ENCODE assay signal across 18 cellular contexts in genomic region chr4:101711590-101712255, GRCh38.
DNase-seq lines count a peak whose midpoint lies in the region; ATAC-seq and TF ChIP-seq lines count a peak whose summit lies in the region.
"Had no signal": no experiment of that assay in that cellular context is flagged by ENCODE, and none has a peak within 500 bp of the region (broad histone marks: within the 10 kb centered on the region; RNA-seq: fewer than 3 reads in every experiment).

No MANE protein-coding gene starts in this region.

- H4K20me1 ChIP-seq in MM.1S (ENCODE audit: insufficient read depth, low read length): no peaks in the 10 kb centered on the region

- H3F3A ChIP-seq in MM.1S (ENCODE audit: insufficient read depth, low read length): no peaks in the 10 kb centered on the region

- H3K4me3 ChIP-seq in MM.1S (ENCODE audit: low read length) (no peak overlapping the region), fibroblast of mammary gland (ENCODE audit: control insufficient read depth, low read depth, low read length) (no peak overlapping the region)
- H3K4me3 ChIP-seq: right atrium auricular region, upper lobe of right lung had no signal

- H3K9me2 ChIP-seq in MM.1S (replicated peaks; ENCODE audit: insufficient read depth, low read length): no peaks in the 10 kb centered on the region

- ATAC-seq in GM21447 (IDR thresholded peaks at IDR 0.05; ENCODE audit: unreplicated experiment) (no peak), HG02981 (IDR thresholded peaks at IDR 0.05; ENCODE audit: unreplicated experiment) (no peak)
- ATAC-seq: upper lobe of right lung had no signal

- H3K36me3 ChIP-seq in MM.1S (replicated peaks; ENCODE audit: insufficient read depth, low read length): no peaks in the 10 kb centered on the region
- H3K36me3 ChIP-seq: right atrium auricular region, upper lobe of right lung had no signal

- TF ChIP-seq CTCF in MM.1S (IDR thresholded peaks at IDR 0.05; ENCODE audit: low read length) (no peak), fibroblast of mammary gland (conservative IDR thresholded peaks at IDR 0.05; ENCODE audit: control insufficient read depth, insufficient read depth, low read depth, low read length) (no peak)

- DNase-seq in DMS 273 (lab: John Stamatoyannopoulos, UW; ENCODE audit: unreplicated experiment): peak; percentile 83
- DNase-seq in MM.1S: peak; percentile 18
- DNase-seq in NCI-H69 (lab: John Stamatoyannopoulos, UW): peak; percentile 96
- peak; percentile 29 for DNase-seq in fibroblast of mammary gland (ENCODE audit: low read depth)
- DNase-seq in NCI-H187 treated with DMSO at 0.1 percent for 48 hours (lab: John Stamatoyannopoulos, UW): no peak
- no peak for DNase-seq in activated CD4-positive, CD25-positive, alpha-beta regulatory T cell (lab: John Stamatoyannopoulos, UW)
- DNase-seq: activated CD4-positive, alpha-beta T cell treated with anti-CD3 and anti-CD28 coated beads for 1 hour; activated CD8-positive, alpha-beta memory T cell treated with anti-CD3 and anti-CD28 coated beads for 24 hours; activated naive CD4-positive, alpha-beta T cell treated with anti-CD3 and anti-CD28 coated beads, Interleukin-2, amount 50 U/mL, for 16 hours; activated T-cell treated with anti-CD3 and anti-CD28 coated beads, Interleukin-2, amount 50 U/mL, for 48 hours; aorta; effector CD4-positive, alpha-beta T cell; mammary epithelial cell; occipital lobe; upper lobe of right lung had no signal

- no peaks in the 10 kb centered on the region; the same call in 1 of the 2 replicates for H3K9me3 ChIP-seq in MM.1S (replicated peaks; ENCODE audit: insufficient read depth, low read length)

- no peak overlapping the region for H2AFZ ChIP-seq in MM.1S (ENCODE audit: low read length)

- no peaks in the 10 kb centered on the region for H3K4me1 ChIP-seq in MM.1S (ENCODE audit: low read length)
- H3K4me1 ChIP-seq: right atrium auricular region, upper lobe of right lung had no signal

- no peaks in the 10 kb centered on the region for H3K27me3 ChIP-seq in MM.1S (replicated peaks; ENCODE audit: insufficient read depth, low read length)
- H3K27me3 ChIP-seq: right atrium auricular region, upper lobe of right lung had no signal

- H3K79me2 ChIP-seq in MM.1S (ENCODE audit: low read length): no peaks in the 10 kb centered on the region

- H3K4me2 ChIP-seq in MM.1S (ENCODE audit: low read depth, low read length): no peak overlapping the region

- H3K27ac ChIP-seq in MM.1S (ENCODE audit: low read length): no peak overlapping the region
- H3K27ac ChIP-seq: right atrium auricular region, upper lobe of right lung had no signal

- H3K9ac ChIP-seq in MM.1S (ENCODE audit: low read length): no peak overlapping the region

Comparison
In these comparisons a context has a peak if more than half of its experiments do, and no peak if none do; other contexts are left out.
1. DNase-seq: peak in DMS 273 (single experiment), MM.1S (single experiment), NCI-H69 (single experiment) and fibroblast of mammary gland (single experiment); none in NCI-H187 treated with DMSO at 0.1 percent for 48 hours (single experiment) and activated CD4-positive, CD25-positive, alpha-beta regulatory T cell (0 of 4).